In genomic region chr17:75343007-75343406, GRCh38 we compare ENCODE assay signal across 13 cellular contexts. TPM values are rescaled to one million over a fixed set of nuclear protein-coding genes. Genes with fewer than 3 reads are reported as not detected.
DNase-seq lines count a peak whose midpoint lies in the region; ATAC-seq lines count a peak whose summit lies in the region.
"Had no signal": no experiment of that assay in that cellular context is flagged by ENCODE, and none has a peak within 500 bp of the region (broad histone marks: within the 10 kb centered on the region; RNA-seq: fewer than 3 reads in every experiment).

No MANE protein-coding gene starts in this region.

- H3K4me3 Mint-ChIP-seq in stimulated activated naive CD8-positive, alpha-beta T cell treated with anti-CD3 and anti-CD28 coated beads, Interleukin-15, amount 100 ng/mL, for 72 hours, result peak overlapping the region; percentile 34 to 69
- H3K4me3 Mint-ChIP-seq: nephron progenitor cell had no signal

- H3K27me3 Mint-ChIP-seq in stimulated activated naive CD8-positive, alpha-beta T cell treated with anti-CD3 and anti-CD28 coated beads, Interleukin-15, amount 100 ng/mL, for 72 hours, result no peaks in the 10 kb centered on the region

- peaks cover 99% of the 10 kb centered on the region for H3K4me1 Mint-ChIP-seq in stimulated activated naive CD8-positive, alpha-beta T cell treated with anti-CD3 and anti-CD28 coated beads, Interleukin-15, amount 100 ng/mL, for 72 hours

- DNase-seq in stimulated activated naive CD8-positive, alpha-beta T cell treated with anti-CD3 and anti-CD28 coated beads, Interleukin-15, amount 100 ng/mL, for 72 hours, result no peak
- DNase-seq in stimulated activated naive CD8-positive, alpha-beta T cell treated with anti-CD3 and anti-CD28 coated beads, Interleukin-15, Interleukin-2, amounts not matched to agents 100 U/mL and 50 U/mL, for 24 hours, result no peak
- peak; percentile 22 for DNase-seq in NCI-H82 treated with DMSO at 0.1 percent for 48 hours (lab: John Stamatoyannopoulos, UW; ENCODE audit: unreplicated experiment)
- DNase-seq in cerebellum (ENCODE audit: low spot score), result peak; percentile 36
- no peak for DNase-seq in SK-N-DZ (ENCODE audit: low spot score)
- DNase-seq: amygdala; BE2C; foreskin fibroblast; NCI-H1436 treated with DMSO at 0.1 percent for 48 hours; nephron progenitor cell; stimulated activated CD4-positive, alpha-beta T cell treated with anti-CD3 and anti-CD28 coated beads, Interleukin-15, amount 100 ng/mL, for 24 hours had no signal

- peaks cover 0 to 3% of the 10 kb centered on the region in 2 donors for H3K9me3 Mint-ChIP-seq in stimulated activated naive CD8-positive, alpha-beta T cell treated with anti-CD3 and anti-CD28 coated beads, Interleukin-15, amount 100 ng/mL, for 72 hours
- H3K9me3 Mint-ChIP-seq: nephron progenitor cell had no signal

- ATAC-seq in stimulated activated naive CD8-positive, alpha-beta T cell treated with anti-CD3 and anti-CD28 coated beads, Interleukin-15, amount 100 ng/mL, for 72 hours, result no peak
- ATAC-seq in stimulated activated naive CD8-positive, alpha-beta T cell treated with anti-CD3 and anti-CD28 coated beads, Interleukin-15, Interleukin-2, amounts not matched to agents 100 U/mL and 50 U/mL, for 24 hours, result no peak
- ATAC-seq in HG02852 (IDR thresholded peaks at IDR 0.05; ENCODE audit: unreplicated experiment) (no peak), HG02938 (IDR thresholded peaks at IDR 0.05; ENCODE audit: unreplicated experiment) (no peak)

- H3K27ac Mint-ChIP-seq in stimulated activated naive CD8-positive, alpha-beta T cell treated with anti-CD3 and anti-CD28 coated beads, Interleukin-15, amount 100 ng/mL, for 72 hours, result peak overlapping the region; percentile 6 to 19
- H3K27ac Mint-ChIP-seq: nephron progenitor cell had no signal

RNA-seq across cellular contexts. Expression of gene SLC25A19, which starts 53.8 kb away (rescaled TPM):
- total RNA-seq in cerebellum, result 5.6 TPM
- 30.2 and 36.1 TPM in 2 replicates for polyA plus RNA-seq in SK-N-DZ (2014; cell fraction: cytosol; rRNA removed)
- polyA plus RNA-seq in SK-N-DZ (2014; cell fraction: nucleus; rRNA removed), result 42.9 and 54.7 TPM in 2 replicates

Comparison
In these comparisons a context has a peak if more than half of its experiments do, and no peak if none do; other contexts are left out.
1. DNase-seq: peak in NCI-H82 treated with DMSO at 0.1 percent for 48 hours (single experiment) and cerebellum (single experiment); none in stimulated activated naive CD8-positive, alpha-beta T cell treated with anti-CD3 and anti-CD28 coated beads, Interleukin-15, amount 100 ng/mL, for 72 hours (0 of 2), stimulated activated naive CD8-positive, alpha-beta T cell treated with anti-CD3 and anti-CD28 coated beads, Interleukin-15, Interleukin-2, amounts not matched to agents 100 U/mL and 50 U/mL, for 24 hours (single experiment) and SK-N-DZ (single experiment).